ENCODE assay signal across 8 cellular contexts in the genomic region with DNA sequence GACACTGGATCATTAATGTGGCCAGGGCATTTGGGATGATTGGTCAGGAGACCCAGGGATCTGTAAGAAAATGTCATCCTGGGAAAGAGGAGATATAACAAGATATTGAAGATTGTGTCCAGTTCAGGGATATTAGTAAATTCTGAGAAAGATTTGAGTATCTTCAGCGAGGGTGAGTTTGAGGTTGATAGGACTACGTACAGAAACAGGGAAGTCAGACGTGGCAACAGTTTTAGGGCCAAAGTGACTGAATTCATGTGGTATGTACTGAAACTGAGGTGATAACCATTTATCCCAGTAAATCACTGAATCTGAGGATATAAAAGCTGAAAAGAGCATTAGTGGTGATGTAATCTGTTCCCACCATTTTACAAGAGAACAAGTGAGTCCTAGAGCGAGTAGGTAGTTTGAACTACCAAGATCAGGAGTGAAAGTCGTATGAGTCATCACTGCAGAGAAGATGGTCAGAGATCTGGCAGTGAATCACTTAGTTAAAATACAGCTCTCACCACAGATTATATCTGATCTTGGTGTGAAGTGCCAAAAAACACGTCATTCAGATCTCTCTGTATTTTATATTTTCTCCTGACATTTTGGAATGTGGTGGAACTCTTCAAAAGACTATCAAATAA.
DNase-seq lines count a peak whose midpoint lies in the region; ATAC-seq, FAIRE-seq and TF ChIP-seq lines count a peak whose summit lies in the region.

No MANE protein-coding gene starts in this region.

- peaks cover 18% of the 10 kb centered on the region for H3K9me3 Mint-ChIP-seq in natural killer cell treated with Interleukin-12 subunit alpha and Interleukin-12 subunit beta and Interleukin-15 and Interleukin-18, amount 100 ng/mL, for 72 hours

- peak overlapping the region; percentile 31 for H3K4me2 ChIP-seq in GM12878 (ENCODE audit: control insufficient read depth, insufficient read depth)

- peak in 1 of 2 experiments; percentile 93; a peak in 3 of 4 replicates for TF ChIP-seq EP300 in GM12878 (IDR thresholded peaks at IDR 0.05; ENCODE audit: borderline replicate concordance in 1 of 2, control insufficient read depth in 1 of 2, low read depth in 2 of 2, low read length in 2 of 2)

- no peak overlapping the region for H3K4me3 ChIP-seq in GM12864 (ENCODE audit: low read depth, low read length)
- no peak overlapping the region for H3K4me3 ChIP-seq in GM12878

- no peaks in the 10 kb centered on the region for H3K79me2 ChIP-seq in GM12878 (ENCODE audit: control insufficient read depth, insufficient read depth, low read length)

- no peaks in the 10 kb centered on the region for H3K27me3 Mint-ChIP-seq in natural killer cell treated with Interleukin-12 subunit alpha and Interleukin-12 subunit beta and Interleukin-15 and Interleukin-18, amount 100 ng/mL, for 72 hours

- peak; percentile 86 for FAIRE-seq in GM12878 (lab: Jason Lieb, UNC)

- H2AFZ ChIP-seq in GM12878 (ENCODE audit: control insufficient read depth, low read depth, low read length) = peak overlapping the region; percentile 76

- ATAC-seq in GM21619 (IDR thresholded peaks at IDR 0.05; ENCODE audit: unreplicated experiment) (peak; percentile 100), GM12878 (peak; percentile 99)
- peak; percentile 62 to 79 for ATAC-seq in natural killer cell treated with Interleukin-12 subunit alpha and Interleukin-12 subunit beta and Interleukin-15 and Interleukin-18, amount 100 ng/mL, for 72 hours

- intact Hi-C loops in GM12878 (cut with micrococcal nuclease; ENCODE audit: unreplicated experiment) = loop anchor here (2.0 to 5.0 kb wide), 2 partner anchors 89 to 108 kb away; no protein-coding TSS in a partner anchor

- H3K9ac ChIP-seq in GM12878 (ENCODE audit: control insufficient read depth, insufficient read depth, low read length) = no peak overlapping the region

- RAD21 ChIA-PET in GM12878 (lab: Charles Lee; ENCODE audit: unreplicated experiment) = interaction anchor here (0.8 to 2.6 kb wide), 6 partner anchors 36 to 115 kb away, joined by 3 to 16 read pairs (median 4); no protein-coding TSS in a partner anchor

- 0 out of 2 replicates have a peak, but pooled peaks cover 4% of the 10 kb centered on the region for H3K4me1 ChIP-seq in GM12878 (ENCODE audit: control insufficient read depth, insufficient read depth, low read length)

- no peaks in the 10 kb centered on the region for H4K20me1 ChIP-seq in GM12878 (ENCODE audit: control insufficient read depth, insufficient read depth)

- no peak overlapping the region for H3K4me3 Mint-ChIP-seq in natural killer cell treated with Interleukin-12 subunit alpha and Interleukin-12 subunit beta and Interleukin-15 and Interleukin-18, amount 100 ng/mL, for 72 hours

- H3K4me1 Mint-ChIP-seq in natural killer cell treated with Interleukin-12 subunit alpha and Interleukin-12 subunit beta and Interleukin-15 and Interleukin-18, amount 100 ng/mL, for 72 hours (ENCODE audit: low read depth in 2 of 2) = no peaks in the 10 kb centered on the region

- no peaks in the 10 kb centered on the region; the same call in 1 of the 3 replicates for H3K9me3 ChIP-seq in GM12878 (replicated peaks; ENCODE audit: control insufficient read depth, insufficient read depth, low read length)

- no peak for TF ChIP-seq CTCF in GM12864 (IDR thresholded peaks at IDR 0.05; ENCODE audit: low read depth, low read length, missing control alignments)
- no peak for TF ChIP-seq CTCF in GM12878 (IDR thresholded peaks at IDR 0.05 in 2 of 3, conservative IDR thresholded peaks at IDR 0.05 in 1 of 3; ENCODE audit: control insufficient read depth in 2 of 3, extremely low read depth in 1 of 3, insufficient read depth in 1 of 3, low read depth in 3 of 3, low read length in 3 of 3)

- in situ Hi-C loops in GM12878 (cut with MboI) = no loop called here

- BruUV-seq in GM12878 (replicated peaks; lab: Mats Ljungman, UMichigan) = no TSS peak

- peak; percentile 74 for DNase-seq in GM12864 (ENCODE audit: low read depth)
- DNase-seq in HS-27A (ENCODE audit: low read depth) = peak; percentile 77
- peak; percentile 85 for DNase-seq in GM12878 (ENCODE audit: low read depth, low spot score)
- DNase-seq in natural killer cell treated with Interleukin-12 subunit alpha and Interleukin-12 subunit beta and Interleukin-15 and Interleukin-18, amount 100 ng/mL, for 72 hours (ENCODE audit: low spot score) = no peak
- no peak for DNase-seq in cerebellar nuclear complex (lab: John Stamatoyannopoulos, UW)
- no peak for DNase-seq in HuH-7.5 (ENCODE audit: low spot score)
- no peak for DNase-seq in SHP77 treated with DMSO at 0.1 percent for 48 hours (lab: John Stamatoyannopoulos, UW)

- WGBS in GM12878 (ENCODE audit: insufficient coverage, insufficient replicate concordance, low lambda C conversion rate, missing lambda C conversion rate) = 3% methylated on average over 6 of the region's 6 CpGs

- no peaks in the 10 kb centered on the region for H3K27me3 ChIP-seq in GM12878 (replicated peaks in 1 of 2; ENCODE audit: control insufficient read depth in 2 of 2, insufficient read depth in 2 of 2, low read length in 1 of 2)

- no peaks in the 10 kb centered on the region for H3K36me3 Mint-ChIP-seq in natural killer cell treated with Interleukin-12 subunit alpha and Interleukin-12 subunit beta and Interleukin-15 and Interleukin-18, amount 100 ng/mL, for 72 hours

- no peaks in the 10 kb centered on the region for H3K36me3 ChIP-seq in GM12878 (ENCODE audit: control insufficient read depth in 2 of 2, insufficient read depth in 2 of 2, low read length in 1 of 2)

- H3K27ac Mint-ChIP-seq in natural killer cell treated with Interleukin-12 subunit alpha and Interleukin-12 subunit beta and Interleukin-15 and Interleukin-18, amount 100 ng/mL, for 72 hours = no peak overlapping the region

- SMC1A ChIA-PET in GM12878 (lab: Charles Lee; ENCODE audit: uncharacterized antibody, unreplicated experiment) = interaction anchor here (0.9 to 4.2 kb wide), 15 partner anchors 9 to 143 kb away, joined by 3 to 20 read pairs (median 5); no protein-coding TSS in a partner anchor

- TF ChIP-seq POLR2A in GM12878 (IDR thresholded peaks at IDR 0.05; ENCODE audit: low read depth, low read length) = no peak

- POLR2A ChIA-PET in GM12878 (lab: Charles Lee) = interaction anchor here (1.0 kb wide), 1 partner anchor 9 kb away, joined by 3 read pairs; no protein-coding TSS in a partner anchor

- CTCF ChIA-PET in GM12878 (lab: Yijun Ruan, JAX) = interaction anchor here (1.0 to 2.0 kb wide), 6 partner anchors 9 to 115 kb away, joined by 3 to 13 read pairs (median 4); no protein-coding TSS in a partner anchor

- no peak for TF ChIP-seq RAD21 in GM12878 (IDR thresholded peaks at IDR 0.05; ENCODE audit: insufficient read depth, low read depth, low read length)

- peak overlapping the region; percentile 52 for H3K27ac ChIP-seq in GM12878 (ENCODE audit: control insufficient read depth, insufficient read depth)

TF ChIP-seq in GM12878, 131 proteins besides CTCF, POLR2A, EP300 and RAD21 (continues in another document):
- TF ChIP-seq KLF5 (IDR thresholded peaks at IDR 0.05; ENCODE audit: partially characterized antibody) (no peak), CREM (IDR thresholded peaks at IDR 0.05; ENCODE audit: low read depth) (peak; percentile 76; the same call in 1 of the 2 replicates), NRF1 (conservative IDR thresholded peaks at IDR 0.05; ENCODE audit: low read depth, low read length) (no peak), SUZ12 (IDR thresholded peaks at IDR 0.05; ENCODE audit: unreplicated experiment) (no peak), STAT1 (conservative IDR thresholded peaks at IDR 0.05) (no peak), RB1 (IDR thresholded peaks at IDR 0.05; ENCODE audit: borderline replicate concordance) (no peak), NBN (IDR thresholded peaks at IDR 0.05) (peak; percentile 83), SUPT20H (IDR thresholded peaks at IDR 0.05; ENCODE audit: borderline replicate concordance, control insufficient read depth, low read depth, low read length) (no peak), TBL1XR1 (IDR thresholded peaks at IDR 0.05; ENCODE audit: low read depth, low read length) (no peak)
- TF ChIP-seq, protein P1, sequence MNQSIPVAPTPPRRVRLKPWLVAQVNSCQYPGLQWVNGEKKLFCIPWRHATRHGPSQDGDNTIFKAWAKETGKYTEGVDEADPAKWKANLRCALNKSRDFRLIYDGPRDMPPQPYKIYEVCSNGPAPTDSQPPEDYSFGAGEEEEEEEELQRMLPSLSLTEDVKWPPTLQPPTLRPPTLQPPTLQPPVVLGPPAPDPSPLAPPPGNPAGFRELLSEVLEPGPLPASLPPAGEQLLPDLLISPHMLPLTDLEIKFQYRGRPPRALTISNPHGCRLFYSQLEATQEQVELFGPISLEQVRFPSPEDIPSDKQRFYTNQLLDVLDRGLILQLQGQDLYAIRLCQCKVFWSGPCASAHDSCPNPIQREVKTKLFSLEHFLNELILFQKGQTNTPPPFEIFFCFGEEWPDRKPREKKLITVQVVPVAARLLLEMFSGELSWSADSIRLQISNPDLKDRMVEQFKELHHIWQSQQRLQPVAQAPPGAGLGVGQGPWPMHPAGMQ (IDR thresholded peaks at IDR 0.05; ENCODE audit: borderline replicate concordance) = no peak
- TF ChIP-seq, protein P2, sequence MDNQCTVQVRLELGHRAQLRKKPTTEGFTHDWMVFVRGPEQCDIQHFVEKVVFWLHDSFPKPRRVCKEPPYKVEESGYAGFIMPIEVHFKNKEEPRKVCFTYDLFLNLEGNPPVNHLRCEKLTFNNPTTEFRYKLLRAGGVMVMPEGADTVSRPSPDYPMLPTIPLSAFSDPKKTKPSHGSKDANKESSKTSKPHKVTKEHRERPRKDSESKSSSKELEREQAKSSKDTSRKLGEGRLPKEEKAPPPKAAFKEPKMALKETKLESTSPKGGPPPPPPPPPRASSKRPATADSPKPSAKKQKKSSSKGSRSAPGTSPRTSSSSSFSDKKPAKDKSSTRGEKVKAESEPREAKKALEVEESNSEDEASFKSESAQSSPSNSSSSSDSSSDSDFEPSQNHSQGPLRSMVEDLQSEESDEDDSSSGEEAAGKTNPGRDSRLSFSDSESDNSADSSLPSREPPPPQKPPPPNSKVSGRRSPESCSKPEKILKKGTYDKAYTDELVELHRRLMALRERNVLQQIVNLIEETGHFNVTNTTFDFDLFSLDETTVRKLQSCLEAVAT (IDR thresholded peaks at IDR 0.05) = peak; percentile 93

Comparison
In these comparisons a context has a peak if more than half of its experiments do, and no peak if none do; other contexts are left out.
1. DNase-seq: peak in GM12864 (single experiment), HS-27A (single experiment) and GM12878 (single experiment); none in natural killer cell treated with Interleukin-12 subunit alpha and Interleukin-12 subunit beta and Interleukin-15 and Interleukin-18, amount 100 ng/mL, for 72 hours (single experiment), cerebellar nuclear complex (0 of 2), HuH-7.5 (single experiment) and SHP77 treated with DMSO at 0.1 percent for 48 hours (single experiment).
2. Peak in every context shown above with its lines, with median percentiles within 50 percentile points of each other: ATAC-seq.